Comparison of ENCODE assay signal across 10 cellular contexts in genomic region chr4:133146192-133146573, GRCh38. TPM values are rescaled to one million over a fixed set of nuclear protein-coding genes. Genes with fewer than 3 reads are reported as not detected.
DNase-seq lines count a peak whose midpoint lies in the region; ATAC-seq and TF ChIP-seq lines count a peak whose summit lies in the region.
"Had no signal": no experiment of that assay in that cellular context is flagged by ENCODE, and none has a peak within 500 bp of the region (broad histone marks: within the 10 kb centered on the region; RNA-seq: fewer than 3 reads in every experiment).

No MANE protein-coding gene starts in this region.

- no peaks in the 10 kb centered on the region for H3K9me2 ChIP-seq in GM23338 (ENCODE audit: insufficient read depth)

- H3K36me3 Mint-ChIP-seq in GM23338 (ENCODE audit: low read depth), result no peaks in the 10 kb centered on the region
- no peaks in the 10 kb centered on the region for H3K36me3 Mint-ChIP-seq in activated naive CD8-positive, alpha-beta T cell treated with anti-CD3 and anti-CD28 coated beads for 36 hours

- H4K20me1 ChIP-seq in GM23338 (replicated peaks; ENCODE audit: insufficient read depth), result 0 out of 2 replicates have a peak, but pooled peaks cover 5% of the 10 kb centered on the region

- peaks cover 52% of the 10 kb centered on the region for H3K27me3 Mint-ChIP-seq in GM23338 (ENCODE audit: insufficient read depth, low read depth, poor library complexity)
- peaks cover 68% of the 10 kb centered on the region for H3K27me3 Mint-ChIP-seq in activated naive CD8-positive, alpha-beta T cell treated with anti-CD3 and anti-CD28 coated beads for 36 hours

- no peaks in the 10 kb centered on the region for H3K79me2 ChIP-seq in GM23338 (replicated peaks; ENCODE audit: insufficient read depth)

- H3K27ac ChIP-seq in GM23338 (ENCODE audit: low read depth) (no peak overlapping the region), psoas muscle (no peak overlapping the region)

- peak overlapping the region; percentile 91 for H2AFZ ChIP-seq in GM23338

- peak overlapping the region; percentile 93 for H3K4me2 ChIP-seq in GM23338

- H3K4me1 ChIP-seq in GM23338 (ENCODE audit: insufficient read depth) (peaks cover 35% of the 10 kb centered on the region), psoas muscle (peaks cover 16% of the 10 kb centered on the region)

- in situ Hi-C loops in GM13976 (cut with MboI; ENCODE audit: low sequenced_read_pairs, unreplicated experiment), result no loop called here

- H3F3A ChIP-seq in GM23338 (replicated peaks; ENCODE audit: low read depth), result no peaks in the 10 kb centered on the region

- H3K9me3 Mint-ChIP-seq in GM23338, result no peaks in the 10 kb centered on the region; the same call in 2 of the 3 replicates
- peaks cover 3% of the 10 kb centered on the region for H3K9me3 Mint-ChIP-seq in activated naive CD8-positive, alpha-beta T cell treated with anti-CD3 and anti-CD28 coated beads for 36 hours
- H3K9me3 Mint-ChIP-seq: activated naive CD8-positive, alpha-beta T cell treated with anti-CD3 and anti-CD28 coated beads, Interleukin-2, amount 50 U/mL, for 24 hours had no signal

- H3K9me3 ChIP-seq in psoas muscle, result no peaks in the 10 kb centered on the region

- WGBS in psoas muscle, 3 donors, result 8 to 11% (median 10%) methylated on average over 6 of the region's 6 CpGs

- ATAC-seq in GM23338 (no peak), psoas muscle (no peak), HG03139 (IDR thresholded peaks at IDR 0.05; ENCODE audit: unreplicated experiment) (no peak)
- ATAC-seq: activated naive CD8-positive, alpha-beta T cell treated with anti-CD3 and anti-CD28 coated beads, Interleukin-2, amount 50 U/mL, for 24 hours had no signal

- intact Hi-C loops in psoas muscle (cut with DNase I), result no loop called here

- H3K4me3 Mint-ChIP-seq in GM23338, result peak overlapping the region; percentile 68
- no peak overlapping the region for H3K4me3 Mint-ChIP-seq in activated naive CD8-positive, alpha-beta T cell treated with anti-CD3 and anti-CD28 coated beads for 36 hours
- H3K4me3 Mint-ChIP-seq: activated naive CD8-positive, alpha-beta T cell treated with anti-CD3 and anti-CD28 coated beads, Interleukin-2, amount 50 U/mL, for 24 hours had no signal

- H3K4me1 Mint-ChIP-seq in GM23338, result peaks cover 32% of the 10 kb centered on the region; the same call in 2 of the 3 replicates
- peaks cover 14% of the 10 kb centered on the region for H3K4me1 Mint-ChIP-seq in activated naive CD8-positive, alpha-beta T cell treated with anti-CD3 and anti-CD28 coated beads for 36 hours

- H3K4me3 ChIP-seq in GM23338, result peak overlapping the region; percentile 69
- peak overlapping the region; percentile 70 for H3K4me3 ChIP-seq in fibroblast of pulmonary artery (replicated peaks; ENCODE audit: low read depth, low read length)
- H3K4me3 ChIP-seq in psoas muscle, result peak overlapping the region; percentile 62

- H3K27me3 ChIP-seq in GM23338 (ENCODE audit: insufficient read depth) (peaks cover 63% of the 10 kb centered on the region), psoas muscle (ENCODE audit: insufficient read depth in 3 of 3, low read length in 2 of 3) (peaks cover 3 to 66% (median 21%) of the 10 kb centered on the region in 3 donors)

- no peak for DNase-seq in GM23338 (ENCODE audit: low spot score)
- DNase-seq in OCI-M1 (lab: John Stamatoyannopoulos, UW), result peak; percentile 47
- no peak for DNase-seq in fibroblast of pulmonary artery (ENCODE audit: low read depth)
- no peak for DNase-seq in psoas muscle
- DNase-seq in GM13976 (ENCODE audit: low spot score), result no peak
- no peak for DNase-seq in activated naive CD8-positive, alpha-beta T cell treated with anti-CD3 and anti-CD28 coated beads for 36 hours
- DNase-seq in UCSD-AML1 (lab: John Stamatoyannopoulos, UW; ENCODE audit: unreplicated experiment), result no peak
- DNase-seq: NK-92 treated with Interleukin-12 subunit alpha and Interleukin-12 subunit beta, amount 100 ng/mL, for 24 hours had no signal

- H3K36me3 ChIP-seq in GM23338 (ENCODE audit: insufficient read depth), result no peaks in the 10 kb centered on the region
- no peaks in the 10 kb centered on the region for H3K36me3 ChIP-seq in psoas muscle (ENCODE audit: insufficient read depth in 1 of 2, low read depth in 1 of 2)

- H3K27ac Mint-ChIP-seq in GM23338, result no peak overlapping the region
- no peak overlapping the region for H3K27ac Mint-ChIP-seq in activated naive CD8-positive, alpha-beta T cell treated with anti-CD3 and anti-CD28 coated beads for 36 hours
- H3K27ac Mint-ChIP-seq: activated naive CD8-positive, alpha-beta T cell treated with anti-CD3 and anti-CD28 coated beads, Interleukin-2, amount 50 U/mL, for 24 hours had no signal

- TF ChIP-seq CTCF in GM23338 (conservative IDR thresholded peaks at IDR 0.05; ENCODE audit: low read depth in 2 of 2) (no peak), fibroblast of pulmonary artery (IDR thresholded peaks at IDR 0.05; ENCODE audit: low read length, missing control alignments) (no peak), psoas muscle (IDR thresholded peaks at IDR 0.05) (no peak), GM13976 (IDR thresholded peaks at IDR 0.05; ENCODE audit: borderline replicate concordance, control extremely low read depth, extremely low read depth, insufficient read depth, missing control alignments) (no peak)

TF ChIP-seq in GM23338, 12 proteins besides CTCF, POLR2A, EP300 and RAD21:
- TF ChIP-seq JUNB (IDR thresholded peaks at IDR 0.05; ENCODE audit: unreplicated experiment) (no peak), STAT1 (IDR thresholded peaks at IDR 0.05; ENCODE audit: unreplicated experiment) (no peak), ZNF331 (CRISPR knock-in tag; IDR thresholded peaks at IDR 0.05; ENCODE audit: low read depth) (no peak), ZNF114 (CRISPR knock-in tag; IDR thresholded peaks at IDR 0.05) (no peak), POLR2AphosphoS5 (IDR thresholded peaks at IDR 0.05; ENCODE audit: low read depth) (no peak)
- TF ChIP-seq, protein P1, sequence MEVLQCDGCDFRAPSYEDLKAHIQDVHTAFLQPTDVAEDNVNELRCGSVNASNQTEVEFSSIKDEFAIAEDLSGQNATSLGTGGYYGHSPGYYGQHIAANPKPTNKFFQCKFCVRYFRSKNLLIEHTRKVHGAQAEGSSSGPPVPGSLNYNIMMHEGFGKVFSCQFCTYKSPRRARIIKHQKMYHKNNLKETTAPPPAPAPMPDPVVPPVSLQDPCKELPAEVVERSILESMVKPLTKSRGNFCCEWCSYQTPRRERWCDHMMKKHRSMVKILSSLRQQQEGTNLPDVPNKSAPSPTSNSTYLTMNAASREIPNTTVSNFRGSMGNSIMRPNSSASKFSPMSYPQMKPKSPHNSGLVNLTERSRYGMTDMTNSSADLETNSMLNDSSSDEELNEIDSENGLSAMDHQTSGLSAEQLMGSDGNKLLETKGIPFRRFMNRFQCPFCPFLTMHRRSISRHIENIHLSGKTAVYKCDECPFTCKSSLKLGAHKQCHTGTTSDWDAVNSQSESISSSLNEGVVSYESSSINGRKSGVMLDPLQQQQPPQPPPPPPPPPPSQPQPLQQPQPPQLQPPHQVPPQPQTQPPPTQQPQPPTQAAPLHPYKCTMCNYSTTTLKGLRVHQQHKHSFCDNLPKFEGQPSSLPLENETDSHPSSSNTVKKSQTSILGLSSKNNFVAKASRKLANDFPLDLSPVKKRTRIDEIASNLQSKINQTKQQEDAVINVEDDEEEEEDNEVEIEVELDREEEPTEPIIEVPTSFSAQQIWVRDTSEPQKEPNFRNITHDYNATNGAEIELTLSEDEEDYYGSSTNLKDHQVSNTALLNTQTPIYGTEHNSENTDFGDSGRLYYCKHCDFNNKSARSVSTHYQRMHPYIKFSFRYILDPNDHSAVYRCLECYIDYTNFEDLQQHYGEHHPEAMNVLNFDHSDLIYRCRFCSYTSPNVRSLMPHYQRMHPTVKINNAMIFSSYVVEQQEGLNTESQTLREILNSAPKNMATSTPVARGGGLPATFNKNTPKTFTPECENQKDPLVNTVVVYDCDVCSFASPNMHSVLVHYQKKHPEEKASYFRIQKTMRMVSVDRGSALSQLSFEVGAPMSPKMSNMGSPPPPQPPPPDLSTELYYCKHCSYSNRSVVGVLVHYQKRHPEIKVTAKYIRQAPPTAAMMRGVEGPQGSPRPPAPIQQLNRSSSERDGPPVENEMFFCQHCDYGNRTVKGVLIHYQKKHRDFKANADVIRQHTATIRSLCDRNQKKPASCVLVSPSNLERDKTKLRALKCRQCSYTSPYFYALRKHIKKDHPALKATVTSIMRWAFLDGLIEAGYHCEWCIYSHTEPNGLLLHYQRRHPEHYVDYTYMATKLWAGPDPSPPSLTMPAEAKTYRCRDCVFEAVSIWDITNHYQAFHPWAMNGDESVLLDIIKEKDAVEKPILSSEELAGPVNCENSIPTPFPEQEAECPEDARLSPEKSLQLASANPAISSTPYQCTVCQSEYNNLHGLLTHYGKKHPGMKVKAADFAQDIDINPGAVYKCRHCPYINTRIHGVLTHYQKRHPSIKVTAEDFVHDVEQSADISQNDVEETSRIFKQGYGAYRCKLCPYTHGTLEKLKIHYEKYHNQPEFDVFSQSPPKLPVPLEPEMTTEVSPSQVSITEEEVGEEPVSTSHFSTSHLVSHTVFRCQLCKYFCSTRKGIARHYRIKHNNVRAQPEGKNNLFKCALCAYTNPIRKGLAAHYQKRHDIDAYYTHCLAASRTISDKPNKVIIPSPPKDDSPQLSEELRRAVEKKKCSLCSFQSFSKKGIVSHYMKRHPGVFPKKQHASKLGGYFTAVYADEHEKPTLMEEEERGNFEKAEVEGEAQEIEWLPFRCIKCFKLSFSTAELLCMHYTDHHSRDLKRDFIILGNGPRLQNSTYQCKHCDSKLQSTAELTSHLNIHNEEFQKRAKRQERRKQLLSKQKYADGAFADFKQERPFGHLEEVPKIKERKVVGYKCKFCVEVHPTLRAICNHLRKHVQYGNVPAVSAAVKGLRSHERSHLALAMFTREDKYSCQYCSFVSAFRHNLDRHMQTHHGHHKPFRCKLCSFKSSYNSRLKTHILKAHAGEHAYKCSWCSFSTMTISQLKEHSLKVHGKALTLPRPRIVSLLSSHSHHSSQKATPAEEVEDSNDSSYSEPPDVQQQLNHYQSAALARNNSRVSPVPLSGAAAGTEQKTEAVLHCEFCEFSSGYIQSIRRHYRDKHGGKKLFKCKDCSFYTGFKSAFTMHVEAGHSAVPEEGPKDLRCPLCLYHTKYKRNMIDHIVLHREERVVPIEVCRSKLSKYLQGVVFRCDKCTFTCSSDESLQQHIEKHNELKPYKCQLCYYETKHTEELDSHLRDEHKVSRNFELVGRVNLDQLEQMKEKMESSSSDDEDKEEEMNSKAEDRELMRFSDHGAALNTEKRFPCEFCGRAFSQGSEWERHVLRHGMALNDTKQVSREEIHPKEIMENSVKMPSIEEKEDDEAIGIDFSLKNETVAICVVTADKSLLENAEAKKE (CRISPR knock-in tag; IDR thresholded peaks at IDR 0.05), result no peak

RNA-seq across cellular contexts. Expression of gene PCDH10, which starts 2.9 kb away (rescaled TPM):
- 4.0 and 5.6 TPM in 2 replicates for total RNA-seq in GM23338 (2014; rRNA removed; shearing (Covaris generic))
- 0.75 and 1.2 TPM in 2 replicates for polyA plus RNA-seq in GM23338 (2016; fragmentation: Nextera tagmentation; extraction: Ambion mirVana)
- total RNA-seq in psoas muscle, result under 1 TPM in 1 of 4 donors, not detected in 3; 0.12 TPM
- under 1 TPM; 0.01 to 0.05 (median 0.01) TPM for polyA plus RNA-seq in psoas muscle
- not detected for total RNA-seq in activated naive CD8-positive, alpha-beta T cell treated with anti-CD3 and anti-CD28 coated beads for 36 hours
